ENCODE assay signal across 8 cellular contexts in the genomic region with DNA sequence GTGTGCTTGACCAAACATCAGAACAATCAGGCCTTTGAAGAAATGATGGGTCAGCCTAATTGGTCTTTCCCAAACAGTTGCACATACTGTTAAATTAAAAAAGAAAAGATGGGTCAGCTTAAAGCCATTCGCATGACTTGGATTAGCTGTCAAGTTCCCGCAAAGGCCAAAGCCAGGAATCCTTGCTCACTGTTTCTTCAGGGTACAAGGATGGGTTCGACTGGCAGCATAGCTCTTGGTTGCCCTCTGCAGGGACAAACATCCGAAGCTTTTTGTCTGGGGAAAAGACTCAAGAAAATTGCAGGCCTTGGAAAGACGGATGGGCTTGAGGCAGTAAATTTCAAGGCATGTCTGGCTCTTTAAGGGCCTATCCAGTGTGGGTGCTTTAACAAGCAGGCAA.
DNase-seq lines count a peak whose midpoint lies in the region; ATAC-seq, FAIRE-seq and TF ChIP-seq lines count a peak whose summit lies in the region.

No MANE protein-coding gene starts in this region.

- H2BK15ac ChIP-seq in IMR-90 (ENCODE audit: low read depth, low read length), result peak overlapping the region; percentile 15; the same call in 1 of the 3 replicates

- no peak overlapping the region for H3K4me2 ChIP-seq in IMR-90 (ENCODE audit: low read depth, low read length)
- no peak overlapping the region for H3K4me2 ChIP-seq in HepG2 (ENCODE audit: low read depth, low read length)

- H3K27ac ChIP-seq in C4-2B, result no peak overlapping the region
- no peak overlapping the region for H3K27ac ChIP-seq in IMR-90 (ENCODE audit: insufficient read depth, low read length)
- no peak overlapping the region for H3K27ac ChIP-seq in HepG2 (ENCODE audit: extremely low read length, insufficient read depth, low read length)

- H4K91ac ChIP-seq in IMR-90 (ENCODE audit: insufficient read depth, low read depth, low read length), result peak overlapping the region; percentile 34

- dilution Hi-C loops in IMR-90 (cut with HindIII; ENCODE audit: low sequenced_read_pairs, unreplicated experiment), result no loop called here

- H3K9me3 ChIP-seq in IMR-90 (ENCODE audit: control insufficient read depth, insufficient read depth, low read length), result no peaks in the 10 kb centered on the region
- peaks cover 98% of the 10 kb centered on the region for H3K9me3 ChIP-seq in HepG2 (ENCODE audit: low read length)

- H2BK20ac ChIP-seq in IMR-90 (ENCODE audit: low read depth, low read length), result no peak overlapping the region

- no peak overlapping the region for H3K14ac ChIP-seq in IMR-90 (replicated peaks; ENCODE audit: low read depth, low read length)

- no peak overlapping the region for H3K4ac ChIP-seq in IMR-90 (ENCODE audit: low read depth, low read length)

- no peak overlapping the region for H4K5ac ChIP-seq in IMR-90 (ENCODE audit: low read depth, low read length)

- CTCF ChIA-PET in IMR-90 (lab: Yijun Ruan, JAX) (interaction anchor here (0.6 to 1.1 kb wide), 3 partner anchors 10 to 590 kb away, joined by 3 to 4 read pairs (median 3); no protein-coding TSS in a partner anchor), HepG2 (lab: Yijun Ruan, JAX; ENCODE audit: low intra/inter-chr PET ratio, low total read pairs) (no interaction called here)

- H3K4me3 ChIP-seq in IMR-90 (ENCODE audit: insufficient read depth, low read depth, low read length) (no peak overlapping the region), HepG2 (replicated peaks in 1 of 3; ENCODE audit: insufficient read depth in 1 of 3, low read depth in 2 of 3, low read length in 3 of 3) (no peak overlapping the region)

- no peak overlapping the region for H2AFZ ChIP-seq in IMR-90 (replicated peaks; ENCODE audit: low read length, poor library complexity)
- no peak overlapping the region for H2AFZ ChIP-seq in HepG2 (ENCODE audit: low read length)

- no peaks in the 10 kb centered on the region for H3K9me1 ChIP-seq in IMR-90 (ENCODE audit: insufficient read depth, low read length)

- H3K79me1 ChIP-seq in IMR-90 (ENCODE audit: low read depth in 1 of 2, low read length in 2 of 2), result no peaks in the 10 kb centered on the region

- H2BK5ac ChIP-seq in IMR-90 (ENCODE audit: low read depth, low read length, poor library complexity, severe bottlenecking), result no peak overlapping the region

- H4K20me1 ChIP-seq in IMR-90 (ENCODE audit: insufficient read depth, low read length) (no peaks in the 10 kb centered on the region), HepG2 (ENCODE audit: insufficient read depth, low read length) (no peaks in the 10 kb centered on the region)

- 31% methylated on average over 2 of the region's 5 CpGs; no CpG with 5 or more reads in 1 of the 2 experiments for WGBS in IMR-90 (ENCODE audit: extremely low coverage in 2 of 2, insufficient read length in 1 of 2), 2 experiments
- 33% methylated on average over 5 of the region's 5 CpGs for WGBS in HepG2 (ENCODE audit: low lambda C conversion rate)

- no peaks in the 10 kb centered on the region for H3K79me2 ChIP-seq in HepG2 (ENCODE audit: insufficient read depth, low read length)

- peak overlapping the region; percentile 44; the same call in 1 of the 2 replicates for H2BK120ac ChIP-seq in IMR-90 (ENCODE audit: low read depth, low read length)

- no peak overlapping the region for H4K8ac ChIP-seq in IMR-90 (ENCODE audit: low read depth in 2 of 2, low read length in 2 of 2)

- in situ Hi-C loops in IMR-90 (cut with MboI; ENCODE audit: low sequenced_read_pairs), result no loop called here
- in situ Hi-C loops in T47D (cut with HindIII; ENCODE audit: low pct_unique_long_range_greater_than_20kb, low sequenced_read_pairs), result no loop called here
- in situ Hi-C loops in HepG2 (cut with HindIII; ENCODE audit: extremely low pct_ligation_motif_present, low pct_unique_long_range_greater_than_20kb), result no loop called here

- TF ChIP-seq POLR2A in IMR-90 (IDR thresholded peaks at IDR 0.05; ENCODE audit: low read depth, low read length) (no peak), HepG2 (IDR thresholded peaks at IDR 0.05; ENCODE audit: insufficient read depth in 1 of 2, low read depth in 2 of 2, low read length in 2 of 2) (no peak)

- H3K23ac ChIP-seq in IMR-90 (ENCODE audit: low read depth, low read length), result no peak overlapping the region

- peak; percentile 53 for DNase-seq in IMR-90
- DNase-seq in T47D (ENCODE audit: low read depth in 1 of 2, low spot score in 1 of 2), result peak; percentile 40 to 77
- no peak for DNase-seq in HepG2 (ENCODE audit: low spot score)
- DNase-seq in activated effector memory CD4-positive, alpha-beta T cell treated with Interleukin-2 at 50 U/mL for 16 hours, result no peak

- no peak for TF ChIP-seq EP300 in HepG2 (IDR thresholded peaks at IDR 0.05; ENCODE audit: low read depth in 2 of 2, low read length in 2 of 2)
- TF ChIP-seq EP300 in HepG2 (CRISPR knock-in tag; IDR thresholded peaks at IDR 0.05; ENCODE audit: borderline replicate concordance), result no peak

- H3K18ac ChIP-seq in IMR-90 (ENCODE audit: low read depth, low read length), result no peak overlapping the region

- TF ChIP-seq CTCF in C4-2B (conservative IDR thresholded peaks at IDR 0.05) (peak; percentile 74), IMR-90 (conservative IDR thresholded peaks at IDR 0.05; ENCODE audit: low read depth, low read length) (peak; percentile 49), HepG2 (CRISPR knock-in tag; IDR thresholded peaks at IDR 0.05) (no peak)

- H3K27me3 ChIP-seq in IMR-90 (ENCODE audit: control insufficient read depth, insufficient read depth, low read length) (no peaks in the 10 kb centered on the region), HepG2 (ENCODE audit: control insufficient read depth in 1 of 2, insufficient read depth in 2 of 2, low read length in 2 of 2) (no peaks in the 10 kb centered on the region)

- no peak overlapping the region for H3K56ac ChIP-seq in IMR-90 (ENCODE audit: extremely low read depth, insufficient read depth, low read length)

- TF ChIP-seq RAD21 in IMR-90 (IDR thresholded peaks at IDR 0.05; ENCODE audit: low read length) (peak; percentile 64), HepG2 (CRISPR knock-in tag; IDR thresholded peaks at IDR 0.05) (no peak)

- no peak overlapping the region for H3K9ac ChIP-seq in IMR-90 (ENCODE audit: low read depth, low read length)
- H3K9ac ChIP-seq in HepG2 (ENCODE audit: insufficient read depth, low read depth, low read length), result no peak overlapping the region

- H3K4me1 ChIP-seq in IMR-90 (ENCODE audit: control insufficient read depth, insufficient read depth, low read length) (no peaks in the 10 kb centered on the region; the same call in 1 of the 2 replicates), HepG2 (ENCODE audit: insufficient read depth, low read length) (no peaks in the 10 kb centered on the region)

- no TSS peak for BruUV-seq in IMR-90 (replicated peaks; lab: Mats Ljungman, UMichigan)
- BruUV-seq in HepG2 (replicated peaks; lab: Mats Ljungman, UMichigan), result no TSS peak

- intact Hi-C loops in IMR-90 (cut with micrococcal nuclease), result loop anchor here (1.0 to 10.0 kb wide), 5 partner anchors 437 to 1145 kb away; a partner anchor contains a TSS
- intact Hi-C loops in HepG2 (cut with micrococcal nuclease; ENCODE audit: unreplicated experiment), result no loop called here

- POLR2A ChIA-PET in IMR-90 (lab: Charles Lee; ENCODE audit: unreplicated experiment), result no interaction called here
- POLR2A ChIA-PET in HepG2 (lab: Yijun Ruan, JAX), result no interaction called here

- no peak overlapping the region for H2AK9ac ChIP-seq in IMR-90 (replicated peaks; ENCODE audit: low read depth, low read length, poor library complexity)

- no peak for FAIRE-seq in HepG2 (lab: Jason Lieb, UNC)

- ATAC-seq in IMR-90 (ENCODE audit: low read depth) (peak; percentile 63), HepG2 (no peak), HG03196 (IDR thresholded peaks at IDR 0.05; ENCODE audit: unreplicated experiment) (no peak), HG03159 (IDR thresholded peaks at IDR 0.05; ENCODE audit: unreplicated experiment) (no peak), HG02840 (IDR thresholded peaks at IDR 0.05; ENCODE audit: low FRiP score, unreplicated experiment) (no peak)

- H3K36me3 ChIP-seq in IMR-90 (ENCODE audit: control insufficient read depth, insufficient read depth, low read length) (no peaks in the 10 kb centered on the region), HepG2 (replicated peaks in 1 of 2; ENCODE audit: control insufficient read depth in 1 of 2, insufficient read depth in 2 of 2, low read length in 2 of 2) (no peaks in the 10 kb centered on the region)

- H2AK5ac ChIP-seq in IMR-90 (ENCODE audit: low read depth, low read length), result no peak overlapping the region

TF ChIP-seq in IMR-90, 13 proteins besides CTCF, POLR2A, EP300 and RAD21:
- peak; percentile 45 for TF ChIP-seq SMC3 (IDR thresholded peaks at IDR 0.05; ENCODE audit: low read depth, low read length)
- no peak for TF ChIP-seq MAFK (IDR thresholded peaks at IDR 0.05; ENCODE audit: low read depth, low read length)
TF ChIP-seq in IMR-90: peak in this region for 1.

TF ChIP-seq in HepG2, 621 proteins besides CTCF, POLR2A, EP300 and RAD21:
- TF ChIP-seq STAG1 (CRISPR knock-in tag; IDR thresholded peaks at IDR 0.05), result 0 out of 2 replicates have a peak, but pooled peaks have one; percentile 9
- TF ChIP-seq, protein P1, sequence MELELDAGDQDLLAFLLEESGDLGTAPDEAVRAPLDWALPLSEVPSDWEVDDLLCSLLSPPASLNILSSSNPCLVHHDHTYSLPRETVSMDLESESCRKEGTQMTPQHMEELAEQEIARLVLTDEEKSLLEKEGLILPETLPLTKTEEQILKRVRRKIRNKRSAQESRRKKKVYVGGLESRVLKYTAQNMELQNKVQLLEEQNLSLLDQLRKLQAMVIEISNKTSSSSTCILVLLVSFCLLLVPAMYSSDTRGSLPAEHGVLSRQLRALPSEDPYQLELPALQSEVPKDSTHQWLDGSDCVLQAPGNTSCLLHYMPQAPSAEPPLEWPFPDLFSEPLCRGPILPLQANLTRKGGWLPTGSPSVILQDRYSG (CRISPR knock-in tag; IDR thresholded peaks at IDR 0.05), result no peak

Comparison
In these comparisons a context has a peak if more than half of its experiments do, and no peak if none do; other contexts are left out.
1. DNase-seq: peak in IMR-90 (single experiment) and T47D (2 of 2); none in HepG2 (single experiment) and activated effector memory CD4-positive, alpha-beta T cell treated with Interleukin-2 at 50 U/mL for 16 hours (single experiment).